Comparison of ENCODE assay signal across 7 cellular contexts in genomic region chr19:44401108-44401786, GRCh38. TPM values are rescaled to one million over a fixed set of nuclear protein-coding genes. Genes with fewer than 3 reads are reported as not detected.
DNase-seq lines count a peak whose midpoint lies in the region; ATAC-seq and TF ChIP-seq lines count a peak whose summit lies in the region.

Gene ZNF285, minus strand, starts transcription at chr19:44401608. Its CDS starts 4,395 bp downstream, at chr19:44397213.

- peak within 1 kb of the TSS; percentile 66 for H3K4me3 ChIP-seq in kidney epithelial cell (ENCODE audit: low read depth, low read length)

- DNase-seq in cerebellum (ENCODE audit: low spot score) (peak; percentile 91), kidney epithelial cell (ENCODE audit: low read depth) (peak; percentile 86), NCI-H446 (lab: John Stamatoyannopoulos, UW) (no peak)
- peak; percentile 86 for DNase-seq in stimulated activated CD4-positive, alpha-beta T cell treated with anti-CD3 and anti-CD28 coated beads, Interleukin-15, amount 100 ng/mL, for 24 hours

- peak within 1 kb of the TSS; percentile 53 for H3K27ac ChIP-seq in VCaP

- H3K36me3 ChIP-seq in kidney epithelial cell (ENCODE audit: control insufficient read depth, insufficient read depth, low read length), result no peaks in the 10 kb centered on the region

- ATAC-seq in GM21528 (IDR thresholded peaks at IDR 0.05; ENCODE audit: low FRiP score, unreplicated experiment) (peak; percentile 75), GM19467 (IDR thresholded peaks at IDR 0.05; ENCODE audit: unreplicated experiment) (no peak)

- no peaks in the 10 kb centered on the region for H3K27me3 ChIP-seq in kidney epithelial cell (ENCODE audit: control insufficient read depth, insufficient read depth, low read length)

- no peak for TF ChIP-seq CTCF in VCaP (conservative IDR thresholded peaks at IDR 0.05)
- no peak for TF ChIP-seq CTCF in kidney epithelial cell (IDR thresholded peaks at IDR 0.05; ENCODE audit: insufficient read depth, low read length, poor library complexity, severe bottlenecking)

RNA-seq across cellular contexts. Expression of gene ZNF285, which starts in this region (rescaled TPM):
- total RNA-seq in cerebellum (21.1 TPM), kidney epithelial cell (3.8 and 5.1 TPM in 2 replicates)

Comparison
In these comparisons a context has a peak if more than half of its experiments do, and no peak if none do; other contexts are left out.
1. DNase-seq: peak in cerebellum (single experiment), kidney epithelial cell (single experiment) and stimulated activated CD4-positive, alpha-beta T cell treated with anti-CD3 and anti-CD28 coated beads, Interleukin-15, amount 100 ng/mL, for 24 hours (single experiment); none in NCI-H446 (0 of 2).